Comparison of ENCODE assay signal across 32 cellular contexts in genomic region chr19:48044561-48044960, GRCh38. TPM values are rescaled to one million over a fixed set of nuclear protein-coding genes. Genes with fewer than 3 reads are reported as not detected.
"Had no signal": no experiment of that assay in that cellular context is flagged by ENCODE, and none has a peak within 500 bp of the region (broad histone marks: within the 10 kb centered on the region; RNA-seq: fewer than 3 reads in every experiment).

No MANE protein-coding gene starts in this region.

- DNase-seq: activated CD4-positive, alpha-beta memory T cell treated with anti-CD3 and anti-CD28 coated beads for 36 hours; activated CD4-positive, alpha-beta T cell treated with anti-CD3 and anti-CD28 coated beads, Interleukin-2, amount 10 ng/mL, durations not matched to agents 24 days and 14 days; activated CD4-positive, CD25-positive, alpha-beta regulatory T cell treated with anti-CD3 and anti-CD28 coated beads, Interleukin-2, amount 50 U/mL, for 72 hours; activated CD8-positive, alpha-beta memory T cell treated with anti-CD3 and anti-CD28 coated beads, Interleukin-2, amount 50 U/mL, for 48 hours; activated gamma-delta T cell; activated naive CD4-positive, alpha-beta T cell treated with anti-CD3 and anti-CD28 coated beads, Interleukin-2, amount 10 ng/mL, durations not matched to agents 7 days and 5 days; activated naive CD8-positive, alpha-beta T cell treated with anti-CD3 and anti-CD28 coated beads, Interleukin-2, amount 10 ng/mL, durations not matched to agents 7 days and 5 days; activated T-cell treated with anti-CD3 and anti-CD28 coated beads, Interleukin-2, amount 50 U/mL, for 24 hours; dorsolateral prefrontal cortex; effector memory CD4-positive, alpha-beta T cell; head of caudate nucleus; hippocampal formation; kidney; midbrain; naive thymus-derived CD8-positive, alpha-beta T cell; nucleus accumbens; spleen; stimulated activated CD4-positive, alpha-beta T cell treated with anti-CD3 and anti-CD28 coated beads, Interleukin-2, amount 100 ng/mL, for 48 hours; stimulated activated naive CD4-positive, alpha-beta T cell treated with Interleukin-2 at 50 U/mL for 16 hours; T-helper 9 cell had no signal

- ATAC-seq: gastroesophageal sphincter; naive thymus-derived CD8-positive, alpha-beta T cell had no signal

RNA-seq across cellular contexts. Expression of gene CABP5, which starts 0.7 kb away (rescaled TPM):
- total RNA-seq: activated CD4-positive, alpha-beta memory T cell treated with anti-CD3 and anti-CD28 coated beads for 36 hours; activated CD4-positive, alpha-beta T cell treated with anti-CD3 and anti-CD28 coated beads, Interleukin-2, amount 10 ng/mL, durations not matched to agents 24 days and 14 days; activated naive CD8-positive, alpha-beta T cell treated with anti-CD3 and anti-CD28 coated beads, Interleukin-2, amount 10 ng/mL, durations not matched to agents 7 days and 5 days; ascending aorta; cardiac septum; cerebellum; epithelial cell of proximal tubule; gastroesophageal sphincter; kidney; lower leg skin; naive thymus-derived CD8-positive, alpha-beta T cell; neural crest cell; pulmonary artery endothelial cell; right atrium auricular region; temporal lobe; tibial nerve; ureter had no signal

RNA-seq across cellular contexts. Expression of gene ELSPBP1, which starts 50.1 kb away (rescaled TPM):
- total RNA-seq: activated CD4-positive, alpha-beta memory T cell treated with anti-CD3 and anti-CD28 coated beads for 36 hours; activated CD4-positive, alpha-beta T cell treated with anti-CD3 and anti-CD28 coated beads, Interleukin-2, amount 10 ng/mL, durations not matched to agents 24 days and 14 days; activated naive CD8-positive, alpha-beta T cell treated with anti-CD3 and anti-CD28 coated beads, Interleukin-2, amount 10 ng/mL, durations not matched to agents 7 days and 5 days; ascending aorta; cardiac septum; cerebellum; dorsolateral prefrontal cortex; epithelial cell of proximal tubule; gastroesophageal sphincter; kidney; lower leg skin; naive thymus-derived CD8-positive, alpha-beta T cell; neural crest cell; pulmonary artery endothelial cell; right atrium auricular region; spleen; temporal lobe; tibial nerve; ureter had no signal

RNA-seq across cellular contexts. Expression of gene BSPH1, which starts 52.6 kb away (rescaled TPM):
- total RNA-seq: activated CD4-positive, alpha-beta memory T cell treated with anti-CD3 and anti-CD28 coated beads for 36 hours; activated CD4-positive, alpha-beta T cell treated with anti-CD3 and anti-CD28 coated beads, Interleukin-2, amount 10 ng/mL, durations not matched to agents 24 days and 14 days; activated naive CD8-positive, alpha-beta T cell treated with anti-CD3 and anti-CD28 coated beads, Interleukin-2, amount 10 ng/mL, durations not matched to agents 7 days and 5 days; ascending aorta; cardiac septum; cerebellum; epithelial cell of proximal tubule; gastroesophageal sphincter; kidney; lower leg skin; naive thymus-derived CD8-positive, alpha-beta T cell; neural crest cell; pulmonary artery endothelial cell; right atrium auricular region; spleen; temporal lobe; tibial nerve; ureter had no signal
